In the genomic region with DNA sequence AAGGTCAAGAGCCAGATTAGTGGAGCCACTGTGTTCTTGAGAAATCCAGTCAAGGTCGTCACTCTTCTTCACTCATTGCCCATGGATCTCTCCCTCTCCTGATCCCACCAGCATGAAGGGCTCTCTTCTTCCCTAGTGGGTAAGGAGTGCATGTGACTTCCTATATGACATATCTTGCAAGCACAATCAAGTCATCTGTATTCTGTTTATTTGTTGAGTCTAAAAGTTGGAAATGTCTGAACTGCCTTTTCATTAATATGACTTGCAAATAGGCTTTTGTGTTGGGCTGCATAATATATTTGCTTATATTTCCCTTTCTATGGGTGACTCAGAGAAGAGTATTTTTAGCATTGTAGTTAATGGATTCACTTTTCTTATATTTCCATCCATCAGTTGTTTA, we compare ENCODE assay signal across 5 cellular contexts.
"Had no signal": no experiment of that assay in that cellular context is flagged by ENCODE, and none has a peak within 500 bp of the region (broad histone marks: within the 10 kb centered on the region; RNA-seq: fewer than 3 reads in every experiment).

No MANE protein-coding gene starts in this region.

- DNase-seq: GOT3, H7, HFFc6, IMR-90, KG1 had no signal
